In the genomic region with DNA sequence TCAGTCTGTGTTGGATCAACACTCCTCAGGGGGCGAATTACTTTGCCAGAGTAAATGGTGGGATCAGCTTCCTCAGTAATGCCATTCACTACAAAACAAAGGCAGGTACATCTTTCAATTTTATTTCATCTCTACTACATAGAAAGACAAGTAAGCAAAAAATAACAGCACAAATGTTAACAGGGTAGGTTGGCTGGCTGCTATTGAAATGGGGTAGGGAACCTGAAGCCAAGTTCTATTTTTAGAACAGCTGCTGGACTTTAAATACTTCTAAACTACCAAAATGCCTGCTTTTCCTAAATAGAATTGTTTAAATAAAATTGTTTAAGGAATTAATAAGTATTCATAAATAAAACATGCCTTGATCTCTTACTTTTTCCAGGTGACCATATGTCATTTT, we compare ENCODE assay signal across 1 cellular context.
TF ChIP-seq lines count a peak whose summit lies in the region.

No MANE protein-coding gene starts in this region.

TF ChIP-seq in HepG2, 621 proteins besides CTCF, POLR2A, EP300 and RAD21:
- no peak for TF ChIP-seq THYN1 (CRISPR knock-in tag; IDR thresholded peaks at IDR 0.05; ENCODE audit: borderline replicate concordance, low read depth)
- no peak for TF ChIP-seq JUND (CRISPR knock-in tag; IDR thresholded peaks at IDR 0.05)
- no peak for TF ChIP-seq HOXA5 (CRISPR knock-in tag; IDR thresholded peaks at IDR 0.05)
- TF ChIP-seq TCF12 (IDR thresholded peaks at IDR 0.05): no peak
- TF ChIP-seq TCF12 (CRISPR knock-in tag; IDR thresholded peaks at IDR 0.05): no peak
- TF ChIP-seq KMT2A (CRISPR knock-in tag; IDR thresholded peaks at IDR 0.05): no peak
